1 cellular context compared by ENCODE assay signal in genomic region chr11:124177344-124177743, GRCh38.
TF ChIP-seq lines count a peak whose summit lies in the region.

No MANE protein-coding gene starts in this region.

TF ChIP-seq in GM12878, 131 proteins besides CTCF, POLR2A, EP300 and RAD21 (continued from another document):
- TF ChIP-seq, protein P1, sequence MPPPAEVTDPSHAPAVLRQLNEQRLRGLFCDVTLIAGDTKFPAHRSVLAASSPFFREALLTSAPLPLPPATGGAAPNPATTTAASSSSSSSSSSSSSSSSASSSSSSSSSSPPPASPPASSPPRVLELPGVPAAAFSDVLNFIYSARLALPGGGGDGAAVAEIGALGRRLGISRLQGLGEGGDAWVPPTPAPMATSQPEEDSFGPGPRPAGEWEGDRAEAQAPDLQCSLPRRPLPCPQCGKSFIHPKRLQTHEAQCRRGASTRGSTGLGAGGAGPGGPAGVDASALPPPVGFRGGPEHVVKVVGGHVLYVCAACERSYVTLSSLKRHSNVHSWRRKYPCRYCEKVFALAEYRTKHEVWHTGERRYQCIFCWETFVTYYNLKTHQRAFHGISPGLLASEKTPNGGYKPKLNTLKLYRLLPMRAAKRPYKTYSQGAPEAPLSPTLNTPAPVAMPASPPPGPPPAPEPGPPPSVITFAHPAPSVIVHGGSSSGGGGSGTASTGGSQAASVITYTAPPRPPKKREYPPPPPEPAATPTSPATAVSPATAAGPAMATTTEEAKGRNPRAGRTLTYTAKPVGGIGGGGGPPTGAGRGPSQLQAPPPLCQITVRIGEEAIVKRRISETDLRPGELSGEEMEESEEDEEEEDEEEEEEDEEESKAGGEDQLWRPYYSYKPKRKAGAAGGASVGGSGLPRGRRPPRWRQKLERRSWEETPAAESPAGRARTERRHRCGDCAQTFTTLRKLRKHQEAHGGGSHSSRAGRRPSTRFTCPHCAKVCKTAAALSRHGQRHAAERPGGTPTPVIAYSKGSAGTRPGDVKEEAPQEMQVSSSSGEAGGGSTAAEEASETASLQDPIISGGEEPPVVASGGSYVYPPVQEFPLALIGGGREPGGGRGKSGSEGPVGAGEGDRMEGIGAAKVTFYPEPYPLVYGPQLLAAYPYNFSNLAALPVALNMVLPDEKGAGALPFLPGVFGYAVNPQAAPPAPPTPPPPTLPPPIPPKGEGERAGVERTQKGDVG (CRISPR knock-in tag; IDR thresholded peaks at IDR 0.05): no peak
- TF ChIP-seq CREM (IDR thresholded peaks at IDR 0.05; ENCODE audit: low read depth): no peak
- TF ChIP-seq SMARCA5 (IDR thresholded peaks at IDR 0.05): no peak
- no peak for TF ChIP-seq POLR2AphosphoS2 (IDR thresholded peaks at IDR 0.05; ENCODE audit: low read depth, low read length)
- TF ChIP-seq, protein P2, sequence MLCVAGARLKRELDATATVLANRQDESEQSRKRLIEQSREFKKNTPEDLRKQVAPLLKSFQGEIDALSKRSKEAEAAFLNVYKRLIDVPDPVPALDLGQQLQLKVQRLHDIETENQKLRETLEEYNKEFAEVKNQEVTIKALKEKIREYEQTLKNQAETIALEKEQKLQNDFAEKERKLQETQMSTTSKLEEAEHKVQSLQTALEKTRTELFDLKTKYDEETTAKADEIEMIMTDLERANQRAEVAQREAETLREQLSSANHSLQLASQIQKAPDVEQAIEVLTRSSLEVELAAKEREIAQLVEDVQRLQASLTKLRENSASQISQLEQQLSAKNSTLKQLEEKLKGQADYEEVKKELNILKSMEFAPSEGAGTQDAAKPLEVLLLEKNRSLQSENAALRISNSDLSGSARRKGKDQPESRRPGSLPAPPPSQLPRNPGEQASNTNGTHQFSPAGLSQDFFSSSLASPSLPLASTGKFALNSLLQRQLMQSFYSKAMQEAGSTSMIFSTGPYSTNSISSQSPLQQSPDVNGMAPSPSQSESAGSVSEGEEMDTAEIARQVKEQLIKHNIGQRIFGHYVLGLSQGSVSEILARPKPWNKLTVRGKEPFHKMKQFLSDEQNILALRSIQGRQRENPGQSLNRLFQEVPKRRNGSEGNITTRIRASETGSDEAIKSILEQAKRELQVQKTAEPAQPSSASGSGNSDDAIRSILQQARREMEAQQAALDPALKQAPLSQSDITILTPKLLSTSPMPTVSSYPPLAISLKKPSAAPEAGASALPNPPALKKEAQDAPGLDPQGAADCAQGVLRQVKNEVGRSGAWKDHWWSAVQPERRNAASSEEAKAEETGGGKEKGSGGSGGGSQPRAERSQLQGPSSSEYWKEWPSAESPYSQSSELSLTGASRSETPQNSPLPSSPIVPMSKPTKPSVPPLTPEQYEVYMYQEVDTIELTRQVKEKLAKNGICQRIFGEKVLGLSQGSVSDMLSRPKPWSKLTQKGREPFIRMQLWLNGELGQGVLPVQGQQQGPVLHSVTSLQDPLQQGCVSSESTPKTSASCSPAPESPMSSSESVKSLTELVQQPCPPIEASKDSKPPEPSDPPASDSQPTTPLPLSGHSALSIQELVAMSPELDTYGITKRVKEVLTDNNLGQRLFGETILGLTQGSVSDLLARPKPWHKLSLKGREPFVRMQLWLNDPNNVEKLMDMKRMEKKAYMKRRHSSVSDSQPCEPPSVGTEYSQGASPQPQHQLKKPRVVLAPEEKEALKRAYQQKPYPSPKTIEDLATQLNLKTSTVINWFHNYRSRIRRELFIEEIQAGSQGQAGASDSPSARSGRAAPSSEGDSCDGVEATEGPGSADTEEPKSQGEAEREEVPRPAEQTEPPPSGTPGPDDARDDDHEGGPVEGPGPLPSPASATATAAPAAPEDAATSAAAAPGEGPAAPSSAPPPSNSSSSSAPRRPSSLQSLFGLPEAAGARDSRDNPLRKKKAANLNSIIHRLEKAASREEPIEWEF (IDR thresholded peaks at IDR 0.05; ENCODE audit: insufficient replicate concordance, low read depth, low read length): no peak
TF ChIP-seq in GM12878: peak in this region for 0.
